Comparison of ENCODE assay signal across 10 cellular contexts in genomic region chr12:123065666-123066457, GRCh38.
DNase-seq lines count a peak whose midpoint lies in the region; ATAC-seq, FAIRE-seq and TF ChIP-seq lines count a peak whose summit lies in the region.
"Had no signal": no experiment of that assay in that cellular context is flagged by ENCODE, and none has a peak within 500 bp of the region (broad histone marks: within the 10 kb centered on the region; RNA-seq: fewer than 3 reads in every experiment).

No MANE protein-coding gene starts in this region.

- H3K27ac Mint-ChIP-seq in CD8-positive, alpha-beta T cell = peak overlapping the region; percentile 88

- peak; percentile 29 for ATAC-seq in CD8-positive, alpha-beta T cell
- ATAC-seq in psoas muscle = peak in 2 of 4 donors; percentile 2 to 5

- peaks cover 57% of the 10 kb centered on the region for H3K4me1 Mint-ChIP-seq in CD8-positive, alpha-beta T cell (ENCODE audit: low read depth)

- no peaks in the 10 kb centered on the region for H3K27me3 ChIP-seq in CD8-positive, alpha-beta T cell (ENCODE audit: insufficient read depth, low read length)
- H3K27me3 ChIP-seq in OCI-LY1 (ENCODE audit: insufficient read depth, low read length) (no peaks in the 10 kb centered on the region), H1 (replicated peaks in 1 of 4; ENCODE audit: control insufficient read depth in 3 of 4, extremely low read depth in 1 of 4, insufficient read depth in 3 of 4, low read length in 3 of 4) (no peaks in the 10 kb centered on the region), psoas muscle (ENCODE audit: insufficient read depth in 3 of 3, low read length in 2 of 3) (no peaks in the 10 kb centered on the region), trophoblast cell (ENCODE audit: insufficient read depth, low read length) (no peaks in the 10 kb centered on the region)

- H3F3A ChIP-seq in OCI-LY1 (ENCODE audit: insufficient read depth, low read length) = no peaks in the 10 kb centered on the region

- H3K79me1 ChIP-seq in H1 (ENCODE audit: low read depth, low read length) (peaks cover 2% of the 10 kb centered on the region; the same call in 1 of the 2 replicates), trophoblast cell (ENCODE audit: low read length) (no peaks in the 10 kb centered on the region)

- H3K56ac ChIP-seq in H1 (replicated peaks; ENCODE audit: insufficient read length, low read depth, low read length) = no peak overlapping the region

- H2BK15ac ChIP-seq in H1 (ENCODE audit: low read length) = no peak overlapping the region

- H4K8ac ChIP-seq in H1 (ENCODE audit: extremely low read depth, insufficient read depth, low read length) (no peak overlapping the region), trophoblast cell (ENCODE audit: low read depth, low read length) (no peak overlapping the region)

- intact Hi-C loops in CD8-positive, alpha-beta T cell (cut with DNase I, micrococcal nuclease) = no loop called here
- intact Hi-C loops in psoas muscle (cut with DNase I) = loop anchor here in 1 of 2 donors (2.0 kb wide), 1 partner anchor 31 kb away; no protein-coding TSS in a partner anchor

- CTCF ChIA-PET in CD8-positive, alpha-beta T cell (lab: Charles Lee) = interaction anchor here (1.3 to 1.7 kb wide), 2 partner anchors 10 to 23 kb away, joined by 4 to 7 read pairs; no protein-coding TSS in a partner anchor
- CTCF ChIA-PET in H1 (lab: Charles Lee; ENCODE audit: partially characterized antibody) = interaction anchor here (1.0 to 11.7 kb wide), 6 partner anchors 10 to 172 kb away, joined by 3 to 148 read pairs (median 4); no protein-coding TSS in a partner anchor

- POLR2A ChIA-PET in CD8-positive, alpha-beta T cell (lab: Charles Lee) = interaction anchor here (0.7 to 1.2 kb wide), 2 partner anchors 10 to 95 kb away, joined by 3 to 4 read pairs; no protein-coding TSS in a partner anchor
- POLR2A ChIA-PET in H1 (lab: Charles Lee; ENCODE audit: partially characterized antibody) = interaction anchor here (0.9 to 2.0 kb wide), 2 partner anchors 11 to 91 kb away, joined by 3 to 5 read pairs; no protein-coding TSS in a partner anchor

- H3K23me2 ChIP-seq in H1 (ENCODE audit: low read depth, low read length) = no peaks in the 10 kb centered on the region

- H4K20me1 ChIP-seq in OCI-LY1 (ENCODE audit: insufficient read depth, low read length) (no peaks in the 10 kb centered on the region), H1 (replicated peaks in 1 of 2; ENCODE audit: control insufficient read depth in 1 of 2, insufficient read depth in 2 of 2, low read length in 2 of 2) (no peaks in the 10 kb centered on the region)

- WGBS in H1 (ENCODE audit: extremely low coverage in 1 of 2, insufficient coverage in 1 of 2, insufficient read length in 1 of 2, insufficient replicate concordance in 2 of 2, low coverage in 1 of 2, low lambda C conversion rate in 2 of 2, missing lambda C conversion rate in 1 of 2), 2 experiments = 85% methylated on average over 9 of the region's 9 CpGs; no CpG with 5 or more reads in 1 of the 2 experiments
- 42 to 54% (median 48%) methylated on average over 9 of the region's 9 CpGs for WGBS in psoas muscle, 3 donors
- WGBS in trophoblast cell (ENCODE audit: extremely low coverage, insufficient coverage, insufficient read length) = no CpG with 5 or more reads among the region's 9 CpGs

- H3K27me3 Mint-ChIP-seq in CD8-positive, alpha-beta T cell (ENCODE audit: low read depth) = no peaks in the 10 kb centered on the region

- peak overlapping the region; percentile 18; the same call in 1 of the 2 replicates for H3K9ac ChIP-seq in OCI-LY1 (ENCODE audit: low read length)
- H3K9ac ChIP-seq in H1 (replicated peaks in 1 of 4; ENCODE audit: extremely low read depth in 1 of 4, low read depth in 3 of 4, low read length in 3 of 4) = no peak overlapping the region
- no peak overlapping the region for H3K9ac ChIP-seq in trophoblast cell (ENCODE audit: low read length)

- TF ChIP-seq CTCF in CD8-positive, alpha-beta T cell (IDR thresholded peaks at IDR 0.05) = no peak
- TF ChIP-seq CTCF in OCI-LY1 (IDR thresholded peaks at IDR 0.05; ENCODE audit: low read length) (no peak), H1 (IDR thresholded peaks at IDR 0.05; ENCODE audit: control extremely low read depth in 1 of 3, insufficient read depth in 1 of 3, low read depth in 1 of 3, low read length in 3 of 3) (no peak), psoas muscle (IDR thresholded peaks at IDR 0.05) (no peak)

- H2BK5ac ChIP-seq in H1 (ENCODE audit: low read depth, low read length) = peak overlapping the region; percentile 1; the same call in 1 of the 2 replicates
- no peak overlapping the region for H2BK5ac ChIP-seq in trophoblast cell (ENCODE audit: low read depth, low read length, poor library complexity)

- H4K12ac ChIP-seq in trophoblast cell (ENCODE audit: low read depth, low read length) = no peak overlapping the region

- H3K23ac ChIP-seq in H1 (ENCODE audit: insufficient read length) (no peak overlapping the region), trophoblast cell (ENCODE audit: low read length) (no peak overlapping the region)

- no peak for TF ChIP-seq POLR2A in H1 (IDR thresholded peaks at IDR 0.05; ENCODE audit: control extremely low read depth in 1 of 2, low read depth in 2 of 2, low read length in 2 of 2)

- H2AFZ ChIP-seq in OCI-LY1 (ENCODE audit: low read length) = no peak overlapping the region
- no peak overlapping the region for H2AFZ ChIP-seq in H1 (ENCODE audit: low read length)
- H2AFZ ChIP-seq in trophoblast cell (ENCODE audit: insufficient read depth, low read length, poor library complexity) = no peak overlapping the region

- H4K91ac ChIP-seq in H1 (replicated peaks; ENCODE audit: insufficient read length, low read length) (no peak overlapping the region), trophoblast cell (ENCODE audit: low read depth, low read length) (no peak overlapping the region)

- no peaks in the 10 kb centered on the region for H3K36me3 ChIP-seq in CD8-positive, alpha-beta T cell (ENCODE audit: insufficient read depth, low read length)
- H3K36me3 ChIP-seq in OCI-LY1 (ENCODE audit: insufficient read depth, low read length) (peaks cover 13% of the 10 kb centered on the region; the same call in 1 of the 2 replicates), H1 (ENCODE audit: control insufficient read depth in 2 of 4, insufficient read depth in 4 of 4, low read length in 3 of 4) (no peaks in the 10 kb centered on the region), psoas muscle (ENCODE audit: insufficient read depth in 1 of 2, low read depth in 1 of 2) (no peaks in the 10 kb centered on the region), trophoblast cell (ENCODE audit: control insufficient read depth in 1 of 2, insufficient read depth in 2 of 2, low read length in 2 of 2) (no peaks in the 10 kb centered on the region)

- H3K9me2 ChIP-seq in OCI-LY1 (ENCODE audit: low read depth, low read length) = no peaks in the 10 kb centered on the region

- H2BK12ac ChIP-seq in H1 (ENCODE audit: low read depth, low read length) (no peak overlapping the region), trophoblast cell (ENCODE audit: low read length) (no peak overlapping the region)

- no peak for FAIRE-seq in H1 (lab: Jason Lieb, UNC)

- H3K9me3 ChIP-seq in CD8-positive, alpha-beta T cell (ENCODE audit: low read length) = no peaks in the 10 kb centered on the region
- H3K9me3 ChIP-seq in OCI-LY1 (ENCODE audit: low read length) = no peaks in the 10 kb centered on the region
- no peaks in the 10 kb centered on the region for H3K9me3 ChIP-seq in H1 (ENCODE audit: insufficient read depth in 2 of 2, low read depth in 1 of 2, low read length in 1 of 2)
- no peaks in the 10 kb centered on the region for H3K9me3 ChIP-seq in psoas muscle
- H3K9me3 ChIP-seq in trophoblast cell (ENCODE audit: insufficient read depth, low read depth, low read length) = no peaks in the 10 kb centered on the region

- DNase-seq in CD8-positive, alpha-beta T cell = no peak
- DNase-seq in H1 (ENCODE audit: low read depth in 1 of 2, low spot score in 2 of 2) = no peak
- DNase-seq in psoas muscle = peak in 1 of 2 donors; percentile 31
- DNase-seq in NCI-H2107 treated with DMSO at 0.1 percent for 48 hours (lab: John Stamatoyannopoulos, UW; ENCODE audit: unreplicated experiment) = no peak
- no peak for DNase-seq in SHP77 (lab: John Stamatoyannopoulos, UW)
- no peak for DNase-seq in trophoblast cell
- DNase-seq: NCI-H2227 treated with DMSO at 0.1 percent for 48 hours; stimulated activated naive CD4-positive, alpha-beta T cell had no signal

- H3K4me1 ChIP-seq in CD8-positive, alpha-beta T cell (ENCODE audit: insufficient read depth, low read length) = peaks cover 29% of the 10 kb centered on the region
- H3K4me1 ChIP-seq in OCI-LY1 (ENCODE audit: insufficient read depth, low read length, severe bottlenecking) (peaks cover 92% of the 10 kb centered on the region), H1 (replicated peaks in 1 of 4; ENCODE audit: control insufficient read depth in 3 of 4, insufficient read depth in 4 of 4, low read length in 3 of 4) (peaks cover 0 to 3% (median 0%) of the 10 kb centered on the region in 4 experiments; a peak in 1 of 7 replicates), psoas muscle (peaks cover 86% of the 10 kb centered on the region), trophoblast cell (ENCODE audit: control insufficient read depth in 1 of 2, insufficient read depth in 2 of 2, low read length in 2 of 2) (peaks cover 12 to 15% of the 10 kb centered on the region in 2 experiments)

- H3K4me2 ChIP-seq in OCI-LY1 (ENCODE audit: low read length) (peak overlapping the region; percentile 10; the same call in 1 of the 2 replicates), H1 (ENCODE audit: insufficient read depth in 1 of 2, low read depth in 2 of 2, low read length in 2 of 2) (no peak overlapping the region), trophoblast cell (ENCODE audit: low read length) (no peak overlapping the region)

- H2BK20ac ChIP-seq in H1 (ENCODE audit: low read length) = no peak overlapping the region

- H3K9me3 Mint-ChIP-seq in CD8-positive, alpha-beta T cell = no peaks in the 10 kb centered on the region

- H3K4me3 ChIP-seq in CD8-positive, alpha-beta T cell (ENCODE audit: low read depth, low read length) = no peak overlapping the region
- H3K4me3 ChIP-seq in OCI-LY1 (ENCODE audit: low read depth, low read length, poor library complexity, severe bottlenecking) = no peak overlapping the region
- no peak overlapping the region for H3K4me3 ChIP-seq in H1 (ENCODE audit: extremely low read depth in 1 of 4, insufficient read depth in 2 of 4, low read depth in 3 of 4, low read length in 4 of 4)
- no peak overlapping the region for H3K4me3 ChIP-seq in psoas muscle
- no peak overlapping the region for H3K4me3 ChIP-seq in trophoblast cell (ENCODE audit: low read depth, low read length)

- H3K18ac ChIP-seq in H1 (ENCODE audit: extremely low read depth, low read length) = no peak overlapping the region
- no peak overlapping the region for H3K18ac ChIP-seq in trophoblast cell (ENCODE audit: low read length)

- no peak overlapping the region for H3K4ac ChIP-seq in H1 (replicated peaks; ENCODE audit: insufficient read length, low read depth, low read length)
- H3K4ac ChIP-seq in trophoblast cell (ENCODE audit: low read depth, low read length) = no peak overlapping the region

- H3K4me3 Mint-ChIP-seq in CD8-positive, alpha-beta T cell = peak overlapping the region; percentile 49

- H3K36me3 Mint-ChIP-seq in CD8-positive, alpha-beta T cell = no peaks in the 10 kb centered on the region

- no peak for TF ChIP-seq EP300 in H1 (IDR thresholded peaks at IDR 0.05; ENCODE audit: borderline replicate concordance in 1 of 2, low read depth in 2 of 2, low read length in 2 of 2)

- no peak overlapping the region for H4K5ac ChIP-seq in H1 (ENCODE audit: insufficient read length, low read depth, low read length)

- peaks cover 28% of the 10 kb centered on the region; the same call in 1 of the 2 replicates for H3K79me2 ChIP-seq in OCI-LY1 (ENCODE audit: insufficient read depth, low read length)
- no peaks in the 10 kb centered on the region for H3K79me2 ChIP-seq in H1 (ENCODE audit: control insufficient read depth in 1 of 2, insufficient read depth in 2 of 2, low read length in 2 of 2)
- no peaks in the 10 kb centered on the region for H3K79me2 ChIP-seq in trophoblast cell (ENCODE audit: control insufficient read depth, insufficient read depth, low read length, poor library complexity)

- H3K27ac ChIP-seq in CD8-positive, alpha-beta T cell (ENCODE audit: low read depth, low read length) = no peak overlapping the region
- H3K27ac ChIP-seq in OCI-LY1 (ENCODE audit: low read depth, low read length, poor library complexity, severe bottlenecking) (peak overlapping the region; percentile 94), H1 (ENCODE audit: low read depth, low read length) (no peak overlapping the region), psoas muscle (peak overlapping the region; percentile 95), trophoblast cell (ENCODE audit: low read depth, low read length) (no peak overlapping the region)
- H3K27ac ChIP-seq: epithelial cell of prostate had no signal

- H3K14ac ChIP-seq in H1 (ENCODE audit: insufficient read length) = no peak overlapping the region
- no peak overlapping the region for H3K14ac ChIP-seq in trophoblast cell (ENCODE audit: low read length)

- no peak overlapping the region for H2BK120ac ChIP-seq in H1 (replicated peaks; ENCODE audit: low read depth, low read length)
- H2BK120ac ChIP-seq in trophoblast cell (ENCODE audit: insufficient read depth, low read length, poor library complexity) = no peak overlapping the region

- no peak for TF ChIP-seq RAD21 in H1 (IDR thresholded peaks at IDR 0.05 in 1 of 2, conservative IDR thresholded peaks at IDR 0.05 in 1 of 2; ENCODE audit: low read depth in 2 of 2, low read length in 2 of 2)

- H2AK5ac ChIP-seq in H1 (ENCODE audit: low read depth, low read length) (no peak overlapping the region), trophoblast cell (ENCODE audit: low read length) (no peak overlapping the region)

Comparison
In these comparisons a context has a peak if more than half of its experiments do, and no peak if none do; other contexts are left out.
1. H3K27ac ChIP-seq: peak in OCI-LY1 (single experiment) and psoas muscle (single experiment); none in CD8-positive, alpha-beta T cell (single experiment), H1 (single experiment) and trophoblast cell (single experiment).